In the genomic region with DNA sequence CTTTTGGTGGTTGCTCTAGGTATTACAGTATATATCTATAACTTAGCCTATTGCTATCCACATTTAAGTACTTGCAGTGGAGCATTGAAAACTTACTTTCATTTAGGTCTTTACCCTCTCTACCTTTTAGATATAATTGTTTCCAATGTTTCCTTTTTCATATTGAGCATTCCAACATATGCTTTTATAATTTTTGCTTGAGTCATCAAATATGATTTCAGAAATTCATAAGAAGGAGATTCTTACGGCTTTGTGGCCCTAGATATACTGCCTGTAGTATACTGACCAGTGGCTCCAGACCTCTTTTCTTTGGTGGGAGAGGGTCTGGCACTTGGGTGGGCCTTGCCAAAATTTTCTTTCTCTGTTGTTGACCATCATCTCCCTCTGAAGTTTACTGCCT, we compare ENCODE assay signal across 15 cellular contexts. TPM values are rescaled to one million over a fixed set of nuclear protein-coding genes. Genes with fewer than 3 reads are reported as not detected.
DNase-seq lines count a peak whose midpoint lies in the region; ATAC-seq and TF ChIP-seq lines count a peak whose summit lies in the region.
"Had no signal": no experiment of that assay in that cellular context is flagged by ENCODE, and none has a peak within 500 bp of the region (broad histone marks: within the 10 kb centered on the region; RNA-seq: fewer than 3 reads in every experiment).

No MANE protein-coding gene starts in this region.

- H3K27ac ChIP-seq in CD4-positive, CD25-positive, alpha-beta regulatory T cell (ENCODE audit: insufficient read depth, low read length, poor library complexity, severe bottlenecking) = no peak overlapping the region
- no peak overlapping the region for H3K27ac ChIP-seq in Panc1 (ENCODE audit: low read length)
- H3K27ac ChIP-seq in liver (ENCODE audit: low read depth in 1 of 2, low read length in 2 of 2) = no peak overlapping the region

- H3K27ac Mint-ChIP-seq in activated T-cell treated with anti-CD3 and anti-CD28 coated beads, Interleukin-2, amount 50 U/mL, for 72 hours = peak overlapping the region; percentile 57
- no peak overlapping the region for H3K27ac Mint-ChIP-seq in activated T-cell treated with anti-CD3 and anti-CD28 coated beads, Interleukin-2, amount 50 U/mL, for 24 hours
- no peak overlapping the region for H3K27ac Mint-ChIP-seq in CD4-positive, CD25-positive, alpha-beta regulatory T cell
- H3K27ac Mint-ChIP-seq: CD8-positive, alpha-beta T cell had no signal

- BruUV-seq in Panc1 (replicated peaks; lab: Mats Ljungman, UMichigan) = TSS peak; percentile 1

- H3K9me3 Mint-ChIP-seq in activated T-cell treated with anti-CD3 and anti-CD28 coated beads, Interleukin-2, amount 50 U/mL, for 72 hours = peaks cover 13 to 22% of the 10 kb centered on the region in 2 donors
- peaks cover 47% of the 10 kb centered on the region for H3K9me3 Mint-ChIP-seq in activated T-cell treated with anti-CD3 and anti-CD28 coated beads, Interleukin-2, amount 50 U/mL, for 24 hours
- peaks cover 0 to 69% (median 18%) of the 10 kb centered on the region in 7 donors for H3K9me3 Mint-ChIP-seq in CD4-positive, CD25-positive, alpha-beta regulatory T cell

- peaks cover 52 to 82% of the 10 kb centered on the region in 2 experiments for H3K9me3 ChIP-seq in CD4-positive, CD25-positive, alpha-beta regulatory T cell (ENCODE audit: control insufficient read depth in 2 of 2, low read length in 2 of 2)
- H3K9me3 ChIP-seq in Panc1 (ENCODE audit: control insufficient read depth, insufficient read depth, low read depth, low read length) (peaks cover 58% of the 10 kb centered on the region), liver (ENCODE audit: control insufficient read depth in 4 of 4, low read length in 3 of 4) (peaks cover 25 to 66% (median 38%) of the 10 kb centered on the region in 4 donors)

- DNase-seq in activated T-cell treated with anti-CD3 and anti-CD28 coated beads, Interleukin-2, amount 50 U/mL, for 72 hours = no peak
- DNase-seq in activated T-cell treated with anti-CD3 and anti-CD28 coated beads, Interleukin-2, amount 50 U/mL, for 24 hours = no peak
- DNase-seq in CD4-positive, CD25-positive, alpha-beta regulatory T cell = no peak
- no peak for DNase-seq in Panc1 (ENCODE audit: low read depth, low spot score)
- DNase-seq in NCI-H1694 (lab: John Stamatoyannopoulos, UW) = no peak
- DNase-seq: 8988T; C1 segment of cervical spinal cord; Caco-2; CD8-positive, alpha-beta T cell; DMS153; DND-41; GOT3 had no signal

- no peak for TF ChIP-seq RAD21 in liver (IDR thresholded peaks at IDR 0.05)

- peaks cover 25 to 58% of the 10 kb centered on the region in 2 donors for H3K36me3 Mint-ChIP-seq in activated T-cell treated with anti-CD3 and anti-CD28 coated beads, Interleukin-2, amount 50 U/mL, for 72 hours (ENCODE audit: insufficient read depth in 2 of 2)
- peaks cover 91% of the 10 kb centered on the region for H3K36me3 Mint-ChIP-seq in activated T-cell treated with anti-CD3 and anti-CD28 coated beads, Interleukin-2, amount 50 U/mL, for 24 hours (ENCODE audit: low read depth)
- peaks cover 53% of the 10 kb centered on the region for H3K36me3 Mint-ChIP-seq in CD4-positive, CD25-positive, alpha-beta regulatory T cell

- ATAC-seq in activated T-cell treated with anti-CD3 and anti-CD28 coated beads, Interleukin-2, amount 50 U/mL, for 72 hours (replicated peaks in 1 of 2) = no peak
- ATAC-seq in CD4-positive, CD25-positive, alpha-beta regulatory T cell (ENCODE audit: low read depth in 2 of 2) = no peak
- no peak for ATAC-seq in Panc1
- ATAC-seq in HG02840 (IDR thresholded peaks at IDR 0.05; ENCODE audit: low FRiP score, unreplicated experiment) = no peak
- ATAC-seq: CD8-positive, alpha-beta T cell had no signal

- POLR2A ChIA-PET in Panc1 (lab: Charles Lee) = no interaction called here

- H3K4me3 ChIP-seq in CD4-positive, CD25-positive, alpha-beta regulatory T cell (ENCODE audit: low read depth, low read length) = peak overlapping the region; percentile 9
- no peak overlapping the region for H3K4me3 ChIP-seq in Panc1 (ENCODE audit: low read depth in 2 of 2, low read length in 2 of 2)
- peak overlapping the region in 2 of 3 donors; percentile 18 to 31 for H3K4me3 ChIP-seq in liver (ENCODE audit: low read depth in 1 of 3, low read length in 3 of 3)
- H3K4me3 ChIP-seq: HAP-1 had no signal

- H3K9ac ChIP-seq in liver (ENCODE audit: low read depth in 1 of 2, low read length in 2 of 2) = no peak overlapping the region

- no peaks in the 10 kb centered on the region for H3K27me3 Mint-ChIP-seq in activated T-cell treated with anti-CD3 and anti-CD28 coated beads, Interleukin-2, amount 50 U/mL, for 72 hours (ENCODE audit: low read depth)
- H3K27me3 Mint-ChIP-seq in activated T-cell treated with anti-CD3 and anti-CD28 coated beads, Interleukin-2, amount 50 U/mL, for 24 hours = no peaks in the 10 kb centered on the region
- no peaks in the 10 kb centered on the region for H3K27me3 Mint-ChIP-seq in CD4-positive, CD25-positive, alpha-beta regulatory T cell

- CTCF ChIA-PET in Panc1 (lab: Charles Lee) = no interaction called here

- no peaks in the 10 kb centered on the region for H3K4me1 Mint-ChIP-seq in activated T-cell treated with anti-CD3 and anti-CD28 coated beads, Interleukin-2, amount 50 U/mL, for 72 hours (ENCODE audit: low read depth)
- H3K4me1 Mint-ChIP-seq in activated T-cell treated with anti-CD3 and anti-CD28 coated beads, Interleukin-2, amount 50 U/mL, for 24 hours (ENCODE audit: low read depth) = no peaks in the 10 kb centered on the region
- peaks cover 0 to 6% (median 0%) of the 10 kb centered on the region in 4 donors for H3K4me1 Mint-ChIP-seq in CD4-positive, CD25-positive, alpha-beta regulatory T cell

- peaks cover 24% of the 10 kb centered on the region for H3K36me3 ChIP-seq in CD4-positive, CD25-positive, alpha-beta regulatory T cell (ENCODE audit: control insufficient read depth, insufficient read depth, low read length)
- H3K36me3 ChIP-seq in Panc1 (ENCODE audit: control insufficient read depth, insufficient read depth, low read length) = peaks cover 3% of the 10 kb centered on the region; the same call in 1 of the 2 replicates
- H3K36me3 ChIP-seq in liver (ENCODE audit: control insufficient read depth in 4 of 4, insufficient read depth in 3 of 4, low read depth in 1 of 4, low read length in 3 of 4) = peaks cover 0 to 5% (median 1%) of the 10 kb centered on the region in 4 donors
- H3K36me3 ChIP-seq: HAP-1 had no signal

- WGBS in liver = 100% methylated on average over 1 of the region's 1 CpG

- intact Hi-C loops in Panc1 (cut with micrococcal nuclease; ENCODE audit: unreplicated experiment) = no loop called here

- no peaks in the 10 kb centered on the region for H3K4me1 ChIP-seq in CD4-positive, CD25-positive, alpha-beta regulatory T cell (ENCODE audit: control insufficient read depth, insufficient read depth, low read length, poor library complexity, severe bottlenecking)
- no peaks in the 10 kb centered on the region for H3K4me1 ChIP-seq in Panc1 (ENCODE audit: control insufficient read depth, insufficient read depth, low read length)
- no peaks in the 10 kb centered on the region for H3K4me1 ChIP-seq in liver (ENCODE audit: control insufficient read depth in 4 of 4, insufficient read depth in 4 of 4, low read length in 3 of 4)
- H3K4me1 ChIP-seq: Caco-2, HAP-1 had no signal

- H3K4me3 Mint-ChIP-seq in activated T-cell treated with anti-CD3 and anti-CD28 coated beads, Interleukin-2, amount 50 U/mL, for 72 hours = no peak overlapping the region
- no peak overlapping the region for H3K4me3 Mint-ChIP-seq in activated T-cell treated with anti-CD3 and anti-CD28 coated beads, Interleukin-2, amount 50 U/mL, for 24 hours
- peak overlapping the region in 1 of 4 donors; percentile 54 for H3K4me3 Mint-ChIP-seq in CD4-positive, CD25-positive, alpha-beta regulatory T cell
- H3K4me3 Mint-ChIP-seq: CD8-positive, alpha-beta T cell had no signal

- in situ Hi-C loops in Panc1 (cut with HindIII; ENCODE audit: low pct_unique_long_range_greater_than_20kb, low sequenced_read_pairs) = no loop called here

- no peaks in the 10 kb centered on the region for H3K27me3 ChIP-seq in CD4-positive, CD25-positive, alpha-beta regulatory T cell (ENCODE audit: control insufficient read depth, insufficient read depth, low read length)
- H3K27me3 ChIP-seq in Panc1 (ENCODE audit: control insufficient read depth, insufficient read depth, low read length) (no peaks in the 10 kb centered on the region), liver (ENCODE audit: control insufficient read depth in 4 of 4, insufficient read depth in 4 of 4, low read length in 3 of 4) (no peaks in the 10 kb centered on the region)

- no peak for TF ChIP-seq CTCF in Panc1 (IDR thresholded peaks at IDR 0.05)
- no peak for TF ChIP-seq CTCF in liver (IDR thresholded peaks at IDR 0.05; ENCODE audit: low read depth, low read length, missing input control)

TF ChIP-seq in liver, 16 proteins besides CTCF, POLR2A, EP300 and RAD21 (continues in another document):
- no peak for TF ChIP-seq HNF4A (conservative IDR thresholded peaks at IDR 0.05)
- no peak for TF ChIP-seq TAF1 (conservative IDR thresholded peaks at IDR 0.05)
- TF ChIP-seq GABPA (IDR thresholded peaks at IDR 0.05 in 1 of 2, conservative IDR thresholded peaks at IDR 0.05 in 1 of 2) = no peak
- no peak for TF ChIP-seq RXRA (IDR thresholded peaks at IDR 0.05)
- no peak for TF ChIP-seq SP1 (IDR thresholded peaks at IDR 0.05)
- no peak for TF ChIP-seq FOXA1 (IDR thresholded peaks at IDR 0.05)

RNA-seq across cellular contexts. Expression of a gene that starts 32.8 kb away (rescaled TPM):
- total RNA-seq in activated T-cell treated with anti-CD3 and anti-CD28 coated beads, Interleukin-2, amount 50 U/mL, for 72 hours = 10 to 100 TPM; 10.4 to 14.9 TPM
- 1.7 TPM for total RNA-seq in CD4-positive, CD25-positive, alpha-beta regulatory T cell
- 1 to 10 TPM in 1 of 4 donors, under 1 TPM in 3; 0.47 to 1.7 (median 0.65) TPM for polyA plus RNA-seq in CD4-positive, CD25-positive, alpha-beta regulatory T cell
- total RNA-seq in Panc1 (2021; ENCODE audit: unreplicated experiment) = 15.3 TPM
- 0.96 TPM for polyA plus RNA-seq in Panc1 (2012; ENCODE audit: insufficient read length)
- 1 to 10 TPM; 3.2 to 5.0 TPM for total RNA-seq in liver
- polyA plus RNA-seq in liver = under 1 TPM; 0.15 to 0.20 TPM

RNA-seq across cellular contexts. Expression of a gene that starts 32.8 kb away (rescaled TPM):
- total RNA-seq in activated T-cell treated with anti-CD3 and anti-CD28 coated beads, Interleukin-2, amount 50 U/mL, for 72 hours = 1 to 10 TPM; 6.5 to 8.5 TPM
- 3.7 TPM for total RNA-seq in CD4-positive, CD25-positive, alpha-beta regulatory T cell
- polyA plus RNA-seq in CD4-positive, CD25-positive, alpha-beta regulatory T cell = 1 to 10 TPM; 6.2 to 9.4 (median 8.2) TPM
- total RNA-seq in Panc1 (2021; ENCODE audit: unreplicated experiment) (5.8 TPM), liver (1 to 10 TPM; 5.3 to 5.5 TPM)
- 4.0 TPM for polyA plus RNA-seq in Panc1 (2012; ENCODE audit: insufficient read length)
- 1 to 10 TPM; 2.8 to 3.1 TPM for polyA plus RNA-seq in liver

RNA-seq across cellular contexts. Expression of a gene that starts 45.3 kb away (rescaled TPM):
- 1 to 10 TPM; 6.1 to 9.9 TPM for total RNA-seq in activated T-cell treated with anti-CD3 and anti-CD28 coated beads, Interleukin-2, amount 50 U/mL, for 72 hours
- total RNA-seq in CD4-positive, CD25-positive, alpha-beta regulatory T cell = 9.1 TPM
- polyA plus RNA-seq in CD4-positive, CD25-positive, alpha-beta regulatory T cell = 10 to 100 TPM in 2 of 4 donors, 1 to 10 TPM in 2; 6.8 to 12.9 (median 8.7) TPM
- total RNA-seq in Panc1 (2021; ENCODE audit: unreplicated experiment) = 3.8 TPM
- polyA plus RNA-seq in Panc1 (2012; ENCODE audit: insufficient read length) = 2.2 TPM
- total RNA-seq in liver = 1 to 10 TPM; 2.3 to 4.7 TPM
- polyA plus RNA-seq in liver = 1 to 10 TPM in 1 of 2 donors, under 1 TPM in 1; 0.67 to 1.9 TPM

Comparison
In these comparisons a context has a peak if more than half of its experiments do, and no peak if none do; other contexts are left out.
1. H3K4me3 ChIP-seq: peak in CD4-positive, CD25-positive, alpha-beta regulatory T cell (single experiment) and liver (2 of 3); none in Panc1 (0 of 2).